Comparison of ENCODE assay signal across 17 cellular contexts in genomic region chrY:7452246-7452645, GRCh38.
"Had no signal": no experiment of that assay in that cellular context is flagged by ENCODE, and none has a peak within 500 bp of the region (broad histone marks: within the 10 kb centered on the region; RNA-seq: fewer than 3 reads in every experiment).

No MANE protein-coding gene starts in this region.

- ATAC-seq: effector memory CD8-positive, alpha-beta T cell; foreskin keratinocyte; left lobe of liver; natural killer cell; right cardiac atrium had no signal

- H3K9me3 ChIP-seq: ovary, stomach, upper lobe of left lung, uterus had no signal

- H3K27me3 ChIP-seq: foreskin keratinocyte, ovary, stomach, upper lobe of left lung, uterus had no signal

- H3K4me1 ChIP-seq: upper lobe of left lung, uterus had no signal

- H3K36me3 ChIP-seq: ovary, stomach, upper lobe of left lung, uterus had no signal

- H3K4me3 ChIP-seq: ovary, stomach, upper lobe of left lung, uterus had no signal

- H3K27ac ChIP-seq: ovary, stomach, upper lobe of left lung, uterus had no signal

- DNase-seq: effector memory CD8-positive, alpha-beta T cell; erythroblast; foreskin keratinocyte; head of caudate nucleus; hippocampal formation; mammary epithelial cell; natural killer cell; nucleus accumbens; ovary; right cardiac atrium; small intestine; stimulated activated CD4-positive, alpha-beta T cell treated with anti-CD3 and anti-CD28 coated beads, Interleukin-12 subunit alpha, Interleukin-12 subunit beta, amount 100 ng/mL, for 4 hours; stimulated activated naive CD4-positive, alpha-beta T cell; stomach; upper lobe of left lung; uterus had no signal
